In the genomic region with DNA sequence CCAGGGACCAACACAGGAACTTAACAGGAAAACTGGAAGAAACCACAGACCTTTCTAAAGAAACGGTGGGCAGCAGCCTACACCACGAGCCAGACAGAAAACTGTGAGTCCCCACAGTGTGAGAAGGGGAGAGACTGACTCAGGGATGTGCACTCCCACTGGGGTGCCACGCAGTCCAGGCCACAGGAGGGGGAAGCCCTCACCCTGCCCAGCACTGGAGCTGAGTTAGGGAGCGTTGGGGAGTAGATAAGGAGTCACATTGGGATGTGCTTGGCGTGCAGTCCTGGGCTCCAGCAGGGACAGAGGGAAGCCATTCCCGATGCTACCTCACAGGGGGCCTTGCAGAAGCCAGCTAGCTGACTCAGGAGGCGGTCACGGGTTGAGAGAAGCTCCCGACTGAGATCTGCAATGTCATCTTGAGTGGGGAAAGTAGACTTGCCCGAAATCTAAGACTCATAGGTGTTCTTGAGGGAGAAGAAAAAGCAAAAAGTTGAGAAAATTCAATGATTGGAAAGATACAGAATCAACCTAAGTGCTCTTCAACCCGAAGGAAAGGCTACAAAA, we compare ENCODE assay signal across 8 cellular contexts. TPM values are rescaled to one million over a fixed set of nuclear protein-coding genes. Genes with fewer than 3 reads are reported as not detected.
DNase-seq lines count a peak whose midpoint lies in the region; ATAC-seq and TF ChIP-seq lines count a peak whose summit lies in the region.
"Had no signal": no experiment of that assay in that cellular context is flagged by ENCODE, and none has a peak within 500 bp of the region (broad histone marks: within the 10 kb centered on the region; RNA-seq: fewer than 3 reads in every experiment).

No MANE protein-coding gene starts in this region.

- TF ChIP-seq CTCF in osteoblast (IDR thresholded peaks at IDR 0.05; ENCODE audit: extremely low read depth, low read depth, low read length): no peak

- peak; percentile 32 to 61 for DNase-seq in activated CD8-positive, alpha-beta memory T cell treated with anti-CD3 and anti-CD28 coated beads for 4 hours (ENCODE audit: low read depth in 2 of 2)
- DNase-seq in memory B cell (ENCODE audit: low spot score in 2 of 2): no peak
- DNase-seq in stimulated activated naive CD8-positive, alpha-beta T cell treated with anti-CD3 and anti-CD28 coated beads, Interleukin-15, Interleukin-2, amounts not matched to agents 100 U/mL and 50 U/mL, for 24 hours: peak; percentile 80
- no peak for DNase-seq in KG1 (lab: John Stamatoyannopoulos, UW)
- no peak for DNase-seq in osteoblast (ENCODE audit: insufficient read length, low spot score, missing footprints)

- no peak overlapping the region for H3K27ac ChIP-seq in osteoblast (ENCODE audit: low read depth, low read length)

- H3K4me3 ChIP-seq in osteoblast (ENCODE audit: insufficient read depth, low read length): no peak overlapping the region

- H3K27me3 ChIP-seq in osteoblast (ENCODE audit: insufficient read depth, low read length): no peaks in the 10 kb centered on the region

- H3K9me3 ChIP-seq in osteoblast (ENCODE audit: low read depth, low read length): no peaks in the 10 kb centered on the region

- H3K4me3 Mint-ChIP-seq in IgD-negative memory B cell: peak overlapping the region in 3 of 4 donors; percentile 73 to 93 (median 92)
- H3K4me3 Mint-ChIP-seq in memory B cell: peak overlapping the region; percentile 73

- H3K4me1 Mint-ChIP-seq in IgD-negative memory B cell: peaks cover 13 to 26% (median 25%) of the 10 kb centered on the region in 3 donors
- peaks cover 22% of the 10 kb centered on the region for H3K4me1 Mint-ChIP-seq in memory B cell

- H3K27ac Mint-ChIP-seq in IgD-negative memory B cell (peak overlapping the region; percentile 43 to 97 (median 94)), memory B cell (peak overlapping the region; percentile 93)

- H4K20me1 ChIP-seq in osteoblast (ENCODE audit: insufficient read depth, low read length): no peaks in the 10 kb centered on the region

- no peaks in the 10 kb centered on the region for H3K36me3 ChIP-seq in osteoblast (ENCODE audit: insufficient read depth, low read length)

- H3K36me3 Mint-ChIP-seq in IgD-negative memory B cell (no peaks in the 10 kb centered on the region), memory B cell (no peaks in the 10 kb centered on the region)

- H2AFZ ChIP-seq in osteoblast (ENCODE audit: low read length): no peak overlapping the region

- H3K4me2 ChIP-seq in osteoblast (ENCODE audit: insufficient read depth, low read length): no peak overlapping the region

- ATAC-seq in memory B cell (ENCODE audit: low read depth) (no peak), HG02870 (IDR thresholded peaks at IDR 0.05; ENCODE audit: unreplicated experiment) (no peak)
- peak; percentile 67 for ATAC-seq in stimulated activated naive CD8-positive, alpha-beta T cell treated with anti-CD3 and anti-CD28 coated beads, Interleukin-15, Interleukin-2, amounts not matched to agents 100 U/mL and 50 U/mL, for 24 hours

- H3K9me3 Mint-ChIP-seq in IgD-negative memory B cell (no peaks in the 10 kb centered on the region), memory B cell (no peaks in the 10 kb centered on the region)

- H3K79me2 ChIP-seq in osteoblast (ENCODE audit: insufficient read depth, low read length): no peaks in the 10 kb centered on the region

- peaks cover 6% of the 10 kb centered on the region for H3K27me3 Mint-ChIP-seq in IgD-negative memory B cell
- peaks cover 6% of the 10 kb centered on the region for H3K27me3 Mint-ChIP-seq in memory B cell

- no peaks in the 10 kb centered on the region for H3K4me1 ChIP-seq in osteoblast (ENCODE audit: insufficient read depth, low read length)

RNA-seq across cellular contexts. Expression of gene SIGLEC8, which starts 17.3 kb away (rescaled TPM):
- not detected for polyA plus RNA-seq in IgD-negative memory B cell
- not detected in 2 replicates for total RNA-seq in osteoblast
- polyA plus RNA-seq: neural cell had no signal

RNA-seq across cellular contexts. Expression of gene SIGLEC10, which starts 23.5 kb away (rescaled TPM):
- 83.2 TPM for polyA plus RNA-seq in IgD-negative memory B cell
- not detected in 2 replicates for total RNA-seq in osteoblast
- polyA plus RNA-seq: neural cell had no signal

RNA-seq across cellular contexts. Expression of gene CEACAM18, which starts 37.4 kb away (rescaled TPM):
- polyA plus RNA-seq in IgD-negative memory B cell: not detected
- not detected in 2 replicates for total RNA-seq in osteoblast
- polyA plus RNA-seq: neural cell had no signal

RNA-seq across cellular contexts. Expression of gene C19orf84, which starts 50.5 kb away (rescaled TPM):
- polyA plus RNA-seq in IgD-negative memory B cell: not detected
- total RNA-seq in osteoblast: not detected in 2 replicates
- polyA plus RNA-seq: neural cell had no signal

RNA-seq across cellular contexts. Expression of gene LIM2, which starts 53.2 kb away (rescaled TPM):
- polyA plus RNA-seq in IgD-negative memory B cell: 0.24 TPM
- not detected in 2 replicates for total RNA-seq in osteoblast
- polyA plus RNA-seq: neural cell had no signal

Comparison
In these comparisons a context has a peak if more than half of its experiments do, and no peak if none do; other contexts are left out.
1. DNase-seq: peak in activated CD8-positive, alpha-beta memory T cell treated with anti-CD3 and anti-CD28 coated beads for 4 hours (2 of 2) and stimulated activated naive CD8-positive, alpha-beta T cell treated with anti-CD3 and anti-CD28 coated beads, Interleukin-15, Interleukin-2, amounts not matched to agents 100 U/mL and 50 U/mL, for 24 hours (single experiment); none in memory B cell (0 of 2), KG1 (single experiment) and osteoblast (single experiment).